9 cellular contexts compared by ENCODE assay signal in the genomic region with DNA sequence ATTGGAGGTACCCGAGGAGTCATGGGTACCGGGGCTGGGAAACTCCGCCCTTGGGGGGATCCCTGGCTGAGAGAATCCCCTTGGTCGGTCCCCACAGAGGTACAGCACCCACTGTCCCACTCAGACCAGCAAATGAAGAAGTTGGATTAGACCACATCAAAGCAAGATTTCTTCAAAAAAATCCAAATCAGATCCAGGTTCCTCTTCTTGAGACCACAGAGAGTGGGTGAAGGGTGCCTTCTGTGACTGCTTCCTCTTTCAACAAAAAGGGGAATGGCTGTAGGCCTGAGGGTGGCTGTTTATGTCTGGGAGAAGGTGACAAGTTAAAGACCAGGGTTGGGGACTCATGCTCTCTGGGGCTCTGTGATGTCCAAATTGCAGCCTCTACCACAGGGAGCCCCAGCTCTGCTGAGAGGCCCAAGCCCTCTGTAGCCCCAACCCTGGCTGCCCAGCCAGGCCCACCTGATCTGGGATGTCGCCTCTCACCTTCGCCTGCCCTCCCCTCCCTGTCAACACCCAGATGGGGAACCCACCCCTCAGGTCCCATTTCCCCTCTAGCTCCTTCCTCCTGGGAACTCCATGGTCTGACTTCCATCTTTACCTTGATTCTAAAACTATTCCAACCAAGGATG.
DNase-seq lines count a peak whose midpoint lies in the region; ATAC-seq and TF ChIP-seq lines count a peak whose summit lies in the region.
"Had no signal": no experiment of that assay in that cellular context is flagged by ENCODE, and none has a peak within 500 bp of the region (broad histone marks: within the 10 kb centered on the region; RNA-seq: fewer than 3 reads in every experiment).

No MANE protein-coding gene starts in this region.

- H3K4me3 Mint-ChIP-seq in effector memory CD8-positive, alpha-beta T cell, result no peak overlapping the region

- H3K9me3 Mint-ChIP-seq in effector memory CD8-positive, alpha-beta T cell, result no peaks in the 10 kb centered on the region

- peak; percentile 87 for ATAC-seq in GM21381 (IDR thresholded peaks at IDR 0.05; ENCODE audit: unreplicated experiment)
- ATAC-seq in HG03439 (IDR thresholded peaks at IDR 0.05; ENCODE audit: unreplicated experiment), result peak; percentile 69
- ATAC-seq in effector memory CD8-positive, alpha-beta T cell (replicated peaks), result peak; percentile 61

- DNase-seq in GM12864 (ENCODE audit: low read depth) (peak; percentile 84), DMS153 treated with DMSO at 0.1 percent for 48 hours (lab: John Stamatoyannopoulos, UW; ENCODE audit: unreplicated experiment) (no peak), DMS 273 (lab: John Stamatoyannopoulos, UW; ENCODE audit: unreplicated experiment) (no peak), EL (no peak), NCI-H2171 treated with DMSO at 0.1 percent for 48 hours (lab: John Stamatoyannopoulos, UW) (no peak)
- DNase-seq in effector memory CD8-positive, alpha-beta T cell, result no peak
- DNase-seq: DND-41 had no signal

- H3K27ac Mint-ChIP-seq in effector memory CD8-positive, alpha-beta T cell, result no peak overlapping the region

- H3K36me3 Mint-ChIP-seq in effector memory CD8-positive, alpha-beta T cell (ENCODE audit: insufficient read depth), result peaks cover 3% of the 10 kb centered on the region

- no peaks in the 10 kb centered on the region for H3K27me3 Mint-ChIP-seq in effector memory CD8-positive, alpha-beta T cell

- TF ChIP-seq CTCF in GM12864 (IDR thresholded peaks at IDR 0.05; ENCODE audit: low read depth, low read length, missing control alignments), result no peak

- peaks cover 10 to 11% of the 10 kb centered on the region in 2 donors for H3K4me1 Mint-ChIP-seq in effector memory CD8-positive, alpha-beta T cell (ENCODE audit: low read depth in 2 of 2)

- H3K4me3 ChIP-seq in GM12864 (ENCODE audit: low read depth, low read length), result no peak overlapping the region
